13 cellular contexts compared by ENCODE assay signal in the genomic region with DNA sequence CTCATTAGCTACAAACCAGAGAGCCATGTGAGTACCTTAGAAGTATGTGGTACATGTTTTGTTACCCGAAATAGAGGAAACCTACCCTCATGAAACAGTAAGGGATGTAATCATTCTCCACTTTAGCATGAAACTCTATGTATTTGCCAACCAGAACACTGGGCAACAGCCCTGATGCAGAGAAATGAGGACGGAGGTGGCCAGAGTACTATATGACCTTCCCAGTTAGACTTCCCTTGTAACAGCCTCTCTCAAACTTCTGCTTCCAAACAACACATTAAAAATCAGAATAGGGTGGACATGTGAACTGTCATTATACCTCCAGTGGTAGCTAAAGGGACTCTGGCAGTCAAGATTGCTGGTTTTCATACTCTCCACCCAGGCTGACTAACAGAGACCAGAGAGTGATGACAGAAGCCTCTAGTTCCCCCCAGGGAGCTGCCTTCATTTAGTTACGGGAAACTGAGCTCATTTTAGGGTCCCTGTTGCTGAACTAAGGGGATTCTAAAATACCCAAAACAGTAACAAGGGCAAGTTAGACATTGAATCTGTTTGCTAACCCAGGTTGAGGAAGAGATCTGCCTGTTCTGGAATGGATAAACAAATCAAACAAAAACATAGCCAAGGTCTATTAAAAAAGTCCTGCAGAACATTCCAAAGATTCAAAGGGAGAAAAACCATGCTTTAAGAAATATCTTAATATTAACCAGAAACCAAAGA.
A peak's percentile ranks its signal among the peaks of the same experiment; 100 is the strongest.
DNase-seq lines count a peak whose midpoint lies in the region; ATAC-seq, FAIRE-seq and TF ChIP-seq lines count a peak whose summit lies in the region.
"Had no signal": no experiment of that assay in that cellular context is flagged by ENCODE, and none has a peak within 500 bp of the region (broad histone marks: within the 10 kb centered on the region; RNA-seq: fewer than 3 reads in every experiment).

No MANE protein-coding gene starts in this region.

- no peaks in the 10 kb centered on the region for H3K36me3 ChIP-seq in GM23248 (ENCODE audit: low read depth)

- peak overlapping the region; percentile 17 for H3K4me3 Mint-ChIP-seq in chondrocyte (ENCODE audit: unreplicated experiment)
- peak overlapping the region in 6 of 8 donors; percentile 2 to 74 (median 26) for H3K4me3 Mint-ChIP-seq in naive B cell
- H3K4me3 Mint-ChIP-seq: neural crest cell had no signal

- no peaks in the 10 kb centered on the region for H3K9me2 ChIP-seq in GM23248 (ENCODE audit: insufficient read depth)

- peak overlapping the region; percentile 32 for H3K9ac ChIP-seq in GM23248

- TF ChIP-seq CTCF in chondrocyte (IDR thresholded peaks at IDR 0.05) = no peak

- peak overlapping the region; percentile 18; the same call in 1 of the 2 replicates for H3K27ac ChIP-seq in GM23248
- H3K27ac ChIP-seq: epithelial cell of prostate had no signal

- H3K79me2 ChIP-seq in GM23248 (ENCODE audit: insufficient read depth) = no peaks in the 10 kb centered on the region

- H2AFZ ChIP-seq in GM23248 = peak overlapping the region; percentile 34

- peaks cover 32% of the 10 kb centered on the region for H3K4me1 Mint-ChIP-seq in chondrocyte (ENCODE audit: low read depth)
- H3K4me1 Mint-ChIP-seq in naive B cell = peaks cover 21 to 28% (median 21%) of the 10 kb centered on the region in 3 donors

- H3K4me3 ChIP-seq in GM23248 = no peak overlapping the region

- DNase-seq in GM23248 (peak; percentile 46), chondrocyte (ENCODE audit: low spot score) (no peak), naive B cell (no peak), head of caudate nucleus (no peak), ecto neural progenitor cell (ENCODE audit: low spot score) (no peak), AG08396 (ENCODE audit: low spot score) (no peak)
- no peak for DNase-seq in effector CD4-positive, alpha-beta T cell
- DNase-seq: activated CD8-positive, alpha-beta memory T cell treated with anti-CD3 and anti-CD28 coated beads, Interleukin-2, amount 50 U/mL, for 48 hours had no signal

- H3K36me3 Mint-ChIP-seq in chondrocyte (ENCODE audit: low read depth) (no peaks in the 10 kb centered on the region), naive B cell (peaks cover 0 to 27% of the 10 kb centered on the region in 2 donors)

- intact Hi-C loops in head of caudate nucleus (cut with DNase I) = no loop called here

- H3K9me3 Mint-ChIP-seq in chondrocyte (ENCODE audit: low read depth) = no peaks in the 10 kb centered on the region
- peaks cover 0 to 11% (median 4%) of the 10 kb centered on the region in 7 donors for H3K9me3 Mint-ChIP-seq in naive B cell

- whole genome bisulfite sequencing in GM23248 (ENCODE audit: low coverage in 1 of 2, low lambda C conversion rate in 2 of 2, missing lambda C conversion rate in 2 of 2), 2 experiments = 29 to 42% methylated on average over 3 of the region's 3 CpGs

- FAIRE-seq in G401.6 (lab: Jason Lieb, UNC) = peak; percentile 36
- FAIRE-seq: RCC 7860, TTC549 had no signal

- peak overlapping the region; percentile 85 for H3K27ac Mint-ChIP-seq in chondrocyte (ENCODE audit: unreplicated experiment)
- H3K27ac Mint-ChIP-seq in naive B cell = peak overlapping the region; percentile 23 to 87 (median 60)

- H3K9me3 ChIP-seq in GM23248 (ENCODE audit: low read depth) = no peaks in the 10 kb centered on the region

- no peaks in the 10 kb centered on the region for H4K20me1 ChIP-seq in GM23248 (ENCODE audit: insufficient read depth)

- in situ Hi-C loops in GM23248 (cut with MboI) = no loop called here

- H3K27me3 Mint-ChIP-seq in chondrocyte (ENCODE audit: low read depth) (no peaks in the 10 kb centered on the region), naive B cell (no peaks in the 10 kb centered on the region)

- peaks cover 15% of the 10 kb centered on the region for H3K4me1 ChIP-seq in GM23248 (ENCODE audit: insufficient read depth)

- H3F3A ChIP-seq in GM23248 (ENCODE audit: insufficient read depth) = no peaks in the 10 kb centered on the region

- peak overlapping the region; percentile 28 for H3K4me2 ChIP-seq in GM23248 (ENCODE audit: unreplicated experiment)

- ATAC-seq in naive B cell (ENCODE audit: low read depth in 2 of 2) = no peak

- no peaks in the 10 kb centered on the region for H3K27me3 ChIP-seq in GM23248 (replicated peaks; ENCODE audit: insufficient read depth)
